ENCODE assay signal across 8 cellular contexts in genomic region chr4:6782147-6782845, GRCh38. TPM values are rescaled to one million over a fixed set of nuclear protein-coding genes. Genes with fewer than 3 reads are reported as not detected.
DNase-seq lines count a peak whose midpoint lies in the region; ATAC-seq, FAIRE-seq and TF ChIP-seq lines count a peak whose summit lies in the region.

Gene KIAA0232, plus strand, starts transcription at chr4:6782727. Its CDS starts 41,727 bp downstream, at chr4:6824454.

- H3K27ac ChIP-seq in kidney (ENCODE audit: low read depth in 2 of 2, low read length in 2 of 2): peak within 1 kb of the TSS; percentile 96 to 99

- H3K4me1 ChIP-seq in kidney (ENCODE audit: control insufficient read depth in 1 of 2, insufficient read depth in 1 of 2, low read depth in 1 of 2, low read length in 2 of 2): peaks cover 0 to 7% of the 10 kb centered on the region in 2 donors

- no peaks in the 10 kb centered on the region for H3K9me3 ChIP-seq in kidney (ENCODE audit: control insufficient read depth in 1 of 2, low read length in 2 of 2)

- H3K4me3 Mint-ChIP-seq in central memory CD8-positive, alpha-beta T cell: peak within 1 kb of the TSS; percentile 81

- TF ChIP-seq CTCF in AG09319 (IDR thresholded peaks at IDR 0.05; ENCODE audit: low read depth, low read length) (no peak), kidney (IDR thresholded peaks at IDR 0.05; ENCODE audit: borderline replicate concordance, extremely low read depth, insufficient read depth) (no peak)

- intact Hi-C loops in kidney (cut with DNase I): no loop called here

- ATAC-seq in GM19025 (IDR thresholded peaks at IDR 0.05; ENCODE audit: low read depth, unreplicated experiment): peak; percentile 67
- ATAC-seq in HG03342 (IDR thresholded peaks at IDR 0.05; ENCODE audit: unreplicated experiment): peak; percentile 67
- ATAC-seq in activated CD4-positive, CD25-positive, alpha-beta regulatory T cell treated with anti-CD3 and anti-CD28 coated beads, Interleukin-2, amount 50 U/mL, for 24 hours: peak; percentile 77 to 84
- peak; percentile 76 for ATAC-seq in central memory CD8-positive, alpha-beta T cell (replicated peaks; ENCODE audit: extremely low read depth, poor library complexity, severe bottlenecking)

- H3K4me1 Mint-ChIP-seq in central memory CD8-positive, alpha-beta T cell: peaks cover 60% of the 10 kb centered on the region

- peak within 1 kb of the TSS; percentile 64 to 83 for H3K4me3 ChIP-seq in kidney (ENCODE audit: low read length in 2 of 2)

- peak; percentile 95 for DNase-seq in AG09319 (ENCODE audit: extremely low read depth, low read depth)
- DNase-seq in NCI-H446 (lab: John Stamatoyannopoulos, UW): peak; percentile 19 to 89
- DNase-seq in central memory CD8-positive, alpha-beta T cell (ENCODE audit: low spot score in 2 of 2): peak; percentile 79 to 83
- peak; percentile 97 for DNase-seq in kidney
- DNase-seq in stimulated activated CD4-positive, alpha-beta T cell treated with anti-CD3 and anti-CD28 coated beads, Interleukin-15, amount 100 ng/mL, for 1 hour (ENCODE audit: low read depth in 1 of 2, low spot score in 1 of 2): peak; percentile 83 to 87

- peaks cover 10% of the 10 kb centered on the region for H3K36me3 Mint-ChIP-seq in central memory CD8-positive, alpha-beta T cell (ENCODE audit: insufficient read depth)

- peak within 1 kb of the TSS; percentile 87 to 99 for H3K9ac ChIP-seq in kidney (ENCODE audit: low read length in 2 of 2)

- H3K27ac Mint-ChIP-seq in central memory CD8-positive, alpha-beta T cell (ENCODE audit: low read depth): peak within 1 kb of the TSS; percentile 76

- peaks cover 0 to 2% of the 10 kb centered on the region in 2 donors for H3K36me3 ChIP-seq in kidney (ENCODE audit: control insufficient read depth in 1 of 2, insufficient read depth in 2 of 2, low read length in 2 of 2)

- FAIRE-seq in kidney (lab: Jason Lieb, UNC): no peak

- no peaks in the 10 kb centered on the region for H3K27me3 Mint-ChIP-seq in central memory CD8-positive, alpha-beta T cell

- H3K9me3 Mint-ChIP-seq in central memory CD8-positive, alpha-beta T cell: no peaks in the 10 kb centered on the region

RNA-seq across cellular contexts. Expression of gene KIAA0232, which starts in this region (rescaled TPM):
- 39.9 TPM for total RNA-seq in kidney
- 14.0 TPM for polyA plus RNA-seq in kidney (ENCODE audit: insufficient read depth, low read depth, low replicate concordance)

Comparison
In these comparisons a context has a peak if more than half of its experiments do, and no peak if none do; other contexts are left out.
1. Peak in every context shown above with its lines: DNase-seq, ATAC-seq, H3K4me3 ChIP-seq and H3K27ac ChIP-seq.